ENCODE assay signal across 13 cellular contexts in the genomic region with DNA sequence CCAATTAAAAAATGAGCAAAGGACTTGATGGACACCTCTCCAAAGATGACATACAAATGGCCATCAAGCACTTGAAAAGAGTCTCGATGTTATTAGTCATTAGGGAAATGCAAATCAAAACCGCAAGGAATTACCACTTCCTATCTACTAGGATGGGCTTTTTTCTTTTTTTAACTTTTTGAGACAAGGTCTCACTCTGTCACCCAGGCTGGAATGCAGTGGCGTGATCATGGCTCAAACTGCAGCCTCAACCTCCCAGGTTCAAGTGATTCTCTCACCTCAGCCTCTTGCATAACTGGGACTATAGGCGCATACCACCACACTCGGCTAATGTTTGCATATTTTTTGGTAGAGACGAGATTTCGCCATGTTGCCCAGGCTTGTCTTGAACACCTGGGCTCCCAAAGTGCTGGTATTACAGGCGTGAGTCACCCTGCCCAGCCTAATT. TPM values are rescaled to one million over a fixed set of nuclear protein-coding genes. Genes with fewer than 3 reads are reported as not detected.
A peak's percentile ranks its signal among the peaks of the same experiment; 100 is the strongest.
DNase-seq lines count a peak whose midpoint lies in the region; ATAC-seq and TF ChIP-seq lines count a peak whose summit lies in the region.
"Had no signal": no experiment of that assay in that cellular context is flagged by ENCODE, and none has a peak within 500 bp of the region (broad histone marks: within the 10 kb centered on the region; RNA-seq: fewer than 3 reads in every experiment).

No MANE protein-coding gene starts in this region.

- H3K4me1 Mint-ChIP-seq in IgD-negative memory B cell: peaks cover 6 to 17% (median 7%) of the 10 kb centered on the region in 3 donors

- no peak for TF ChIP-seq CTCF in HEK293 (tag by site-specific recombination; IDR thresholded peaks at IDR 0.05)
- no peak for TF ChIP-seq CTCF in foreskin keratinocyte (conservative IDR thresholded peaks at IDR 0.05)
- TF ChIP-seq CTCF in Peyer's patch (IDR thresholded peaks at IDR 0.05): no peak
- no peak for TF ChIP-seq CTCF in thyroid gland (IDR thresholded peaks at IDR 0.05)

- H3K27ac Mint-ChIP-seq in IgD-negative memory B cell: peak overlapping the region in 1 of 3 donors; percentile 8

- no peaks in the 10 kb centered on the region for H3K9me3 Mint-ChIP-seq in IgD-negative memory B cell
- H3K9me3 Mint-ChIP-seq: neural crest cell had no signal

- TF ChIP-seq POLR2A in Peyer's patch (IDR thresholded peaks at IDR 0.05) (no peak), thyroid gland (IDR thresholded peaks at IDR 0.05) (no peak)

- peaks cover 1% of the 10 kb centered on the region for H3K36me3 Mint-ChIP-seq in IgD-negative memory B cell

- H3K9me3 ChIP-seq in HEK293 (ENCODE audit: control insufficient read depth, insufficient read depth, low read depth, low read length) (no peaks in the 10 kb centered on the region), Peyer's patch (no peaks in the 10 kb centered on the region), thyroid gland (no peaks in the 10 kb centered on the region)
- H3K9me3 ChIP-seq: HAP-1 had no signal

- H3K4me3 Mint-ChIP-seq in IgD-negative memory B cell: peak overlapping the region in 3 of 4 donors; percentile 44 to 84 (median 80)
- H3K4me3 Mint-ChIP-seq: neural crest cell had no signal

- POLR2A ChIA-PET in HEK293 (lab: Yijun Ruan, JAX): interaction anchor here (0.6 kb wide), 1 partner anchor 366 kb away, joined by 4 read pairs; the partner anchor contains the start of gene ABRAXAS2

- H3K4me1 ChIP-seq in HEK293 (ENCODE audit: control insufficient read depth, insufficient read depth, low read length): no peaks in the 10 kb centered on the region
- peaks cover 25% of the 10 kb centered on the region for H3K4me1 ChIP-seq in foreskin keratinocyte
- peaks cover 0 to 4% (median 0%) of the 10 kb centered on the region in 4 donors for H3K4me1 ChIP-seq in Peyer's patch
- H3K4me1 ChIP-seq in thyroid gland: no peaks in the 10 kb centered on the region
- H3K4me1 ChIP-seq: HAP-1 had no signal

- H3K27me3 ChIP-seq in foreskin keratinocyte: no peaks in the 10 kb centered on the region
- no peaks in the 10 kb centered on the region for H3K27me3 ChIP-seq in Peyer's patch
- no peaks in the 10 kb centered on the region for H3K27me3 ChIP-seq in thyroid gland

- CTCF ChIA-PET in HEK293 (lab: Yijun Ruan, JAX): interaction anchor here (0.6 kb wide), 1 partner anchor 47 kb away, joined by 3 read pairs; no protein-coding TSS in a partner anchor

- intact Hi-C loops in thyroid gland (cut with DNase I): no loop called here

- H3K27me3 Mint-ChIP-seq in IgD-negative memory B cell: peaks cover 31% of the 10 kb centered on the region

- DNase-seq in foreskin keratinocyte: peak; percentile 99 to 100
- no peak for DNase-seq in NCI-H510A treated with DMSO at 0.1 percent for 48 hours (lab: John Stamatoyannopoulos, UW)
- no peak for DNase-seq in Peyer's patch
- DNase-seq in thyroid gland: no peak
- no peak for DNase-seq in activated CD4-positive, alpha-beta T cell treated with anti-CD3 and anti-CD28 coated beads, Interleukin-2, amount 50 U/mL, for 4 hours
- DNase-seq: activated T-cell treated with anti-CD3 and anti-CD28 coated beads, Interleukin-2, amount 50 U/mL, for 48 hours had no signal

- no peak overlapping the region for H3K4me3 ChIP-seq in HEK293 (ENCODE audit: low read depth, low read length)
- H3K4me3 ChIP-seq in Peyer's patch: no peak overlapping the region
- no peak overlapping the region for H3K4me3 ChIP-seq in thyroid gland (replicated peaks in 1 of 3)
- H3K4me3 ChIP-seq: HAP-1 had no signal

- 86 to 91% methylated on average over 8 of the region's 8 CpGs for WGBS in thyroid gland, 2 donors

- peak; percentile 46 for ATAC-seq in GM18858 (IDR thresholded peaks at IDR 0.05; ENCODE audit: unreplicated experiment)
- ATAC-seq in foreskin keratinocyte: peak; percentile 87

- H3K27ac ChIP-seq in HEK293 (ENCODE audit: extremely low read depth, low read depth, low read length): no peak overlapping the region
- H3K27ac ChIP-seq in foreskin keratinocyte: peak overlapping the region; percentile 77
- H3K27ac ChIP-seq in Peyer's patch: no peak overlapping the region
- H3K27ac ChIP-seq in thyroid gland: no peak overlapping the region

- H3K36me3 ChIP-seq in HEK293 (ENCODE audit: control insufficient read depth in 2 of 2, insufficient read depth in 1 of 2, low read length in 2 of 2) (no peaks in the 10 kb centered on the region), Peyer's patch (no peaks in the 10 kb centered on the region), thyroid gland (no peaks in the 10 kb centered on the region)
- H3K36me3 ChIP-seq: HAP-1 had no signal

TF ChIP-seq in HEK293, 187 proteins besides CTCF, POLR2A, EP300 and RAD21:
- TF ChIP-seq ZNF335 (tag by site-specific recombination; conservative IDR thresholded peaks at IDR 0.05) (no peak), FEZF1 (tag by site-specific recombination; IDR thresholded peaks at IDR 0.05) (peak; percentile 39; the same call in 1 of the 2 replicates)

RNA-seq across cellular contexts. Expression of gene NKX1-2, which starts 13.6 kb away (rescaled TPM):
- polyA plus RNA-seq in IgD-negative memory B cell (not detected), foreskin keratinocyte (2.9 and 3.0 TPM in 2 replicates)
- total RNA-seq in foreskin keratinocyte (4.5 and 5.5 TPM in 2 replicates), Peyer's patch (not detected), thyroid gland (not detected)
- total RNA-seq: neural crest cell; T-helper 1 cell treated with Interleukin-12 subunit alpha and Interleukin-12 subunit beta and Interleukin-4 antibody, amounts not matched to agents 30 ng/mL and 1 ng/mL, for 36 hours; urinary bladder had no signal
- polyA plus RNA-seq: urinary bladder had no signal

RNA-seq across cellular contexts. Expression of gene OAT, which starts 17.5 kb away (rescaled TPM):
- polyA plus RNA-seq in IgD-negative memory B cell: 46.4 TPM
- 263 and 268 TPM in 2 replicates for total RNA-seq in foreskin keratinocyte
- 146 and 166 TPM in 2 replicates for polyA plus RNA-seq in foreskin keratinocyte
- total RNA-seq in Peyer's patch: 1,000 to 10,000 TPM in 1 of 4 donors, 100 to 1,000 TPM in 3; 155 to 1,170 (median 625) TPM
- 100 to 1,000 TPM in 1 of 4 donors, 10 to 100 TPM in 3; 75.3 to 111 (median 95.8) TPM for total RNA-seq in thyroid gland

RNA-seq across cellular contexts. Expression of gene LHPP, which starts 25.4 kb away (rescaled TPM):
- polyA plus RNA-seq in IgD-negative memory B cell (52.0 TPM), foreskin keratinocyte (21.0 and 23.3 TPM in 2 replicates)
- total RNA-seq in foreskin keratinocyte (14.4 and 15.1 TPM in 2 replicates), Peyer's patch (10 to 100 TPM; 34.2 to 76.7 (median 38.2) TPM), thyroid gland (10 to 100 TPM in 3 of 4 donors, 1 to 10 TPM in 1; 8.3 to 69.9 (median 48.3) TPM)

Comparison
In these comparisons a context has a peak if more than half of its experiments do, and no peak if none do; other contexts are left out.
1. DNase-seq: peak in foreskin keratinocyte (2 of 2); none in NCI-H510A treated with DMSO at 0.1 percent for 48 hours (single experiment), Peyer's patch (0 of 3), thyroid gland (0 of 2) and activated CD4-positive, alpha-beta T cell treated with anti-CD3 and anti-CD28 coated beads, Interleukin-2, amount 50 U/mL, for 4 hours (0 of 2).